In the genomic region with DNA sequence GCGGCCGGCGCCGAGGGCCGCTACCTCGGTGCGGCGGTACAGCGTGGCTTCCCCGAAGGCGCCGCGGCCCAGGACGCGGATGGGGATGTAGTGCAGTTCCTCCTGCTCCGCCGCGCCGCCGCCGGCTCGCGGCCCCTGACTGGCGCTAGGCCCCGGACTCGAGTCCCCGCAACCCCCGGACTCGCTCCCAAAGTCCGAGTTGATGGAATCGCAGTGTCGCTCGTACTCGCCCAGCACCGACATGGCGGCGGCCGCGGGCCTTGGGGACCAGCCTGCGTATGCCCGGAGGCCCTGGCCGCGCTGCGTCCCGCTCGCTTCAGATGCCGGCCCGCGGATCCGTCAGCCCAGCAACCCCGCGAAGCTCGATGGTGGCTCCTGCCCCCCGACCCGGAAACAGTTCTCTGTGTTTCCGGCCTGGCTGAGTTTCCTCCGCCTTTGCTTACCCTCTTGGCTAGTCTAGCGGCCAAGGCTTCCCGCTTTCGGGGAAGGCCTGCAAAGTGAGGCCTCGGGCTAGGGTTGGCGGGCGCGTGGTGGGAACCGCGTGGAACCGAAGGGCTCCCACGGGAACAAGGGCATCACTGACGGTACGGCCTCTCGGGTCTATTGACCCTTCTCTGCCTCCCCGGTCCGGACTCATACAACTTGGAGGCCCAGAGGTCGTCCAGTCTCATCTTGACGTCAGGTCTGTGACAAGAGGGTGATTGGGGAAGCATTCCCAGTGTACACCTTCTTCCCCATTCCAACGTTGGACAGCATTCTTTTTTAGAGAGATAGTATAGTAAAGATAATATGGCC, we compare ENCODE assay signal across 1 cellular context.
A peak's percentile ranks its signal among the peaks of the same experiment; 100 is the strongest.
TF ChIP-seq lines count a peak whose summit lies in the region.

NEK9 (minus strand) TSS at position 370 of the 795 bp plus-strand sequence; CDS start at position 243, 127 bp downstream.

TF ChIP-seq in K562, 482 proteins besides CTCF, POLR2A, EP300 and RAD21 (continued from another document and continues in another):
- TF ChIP-seq, protein P1, sequence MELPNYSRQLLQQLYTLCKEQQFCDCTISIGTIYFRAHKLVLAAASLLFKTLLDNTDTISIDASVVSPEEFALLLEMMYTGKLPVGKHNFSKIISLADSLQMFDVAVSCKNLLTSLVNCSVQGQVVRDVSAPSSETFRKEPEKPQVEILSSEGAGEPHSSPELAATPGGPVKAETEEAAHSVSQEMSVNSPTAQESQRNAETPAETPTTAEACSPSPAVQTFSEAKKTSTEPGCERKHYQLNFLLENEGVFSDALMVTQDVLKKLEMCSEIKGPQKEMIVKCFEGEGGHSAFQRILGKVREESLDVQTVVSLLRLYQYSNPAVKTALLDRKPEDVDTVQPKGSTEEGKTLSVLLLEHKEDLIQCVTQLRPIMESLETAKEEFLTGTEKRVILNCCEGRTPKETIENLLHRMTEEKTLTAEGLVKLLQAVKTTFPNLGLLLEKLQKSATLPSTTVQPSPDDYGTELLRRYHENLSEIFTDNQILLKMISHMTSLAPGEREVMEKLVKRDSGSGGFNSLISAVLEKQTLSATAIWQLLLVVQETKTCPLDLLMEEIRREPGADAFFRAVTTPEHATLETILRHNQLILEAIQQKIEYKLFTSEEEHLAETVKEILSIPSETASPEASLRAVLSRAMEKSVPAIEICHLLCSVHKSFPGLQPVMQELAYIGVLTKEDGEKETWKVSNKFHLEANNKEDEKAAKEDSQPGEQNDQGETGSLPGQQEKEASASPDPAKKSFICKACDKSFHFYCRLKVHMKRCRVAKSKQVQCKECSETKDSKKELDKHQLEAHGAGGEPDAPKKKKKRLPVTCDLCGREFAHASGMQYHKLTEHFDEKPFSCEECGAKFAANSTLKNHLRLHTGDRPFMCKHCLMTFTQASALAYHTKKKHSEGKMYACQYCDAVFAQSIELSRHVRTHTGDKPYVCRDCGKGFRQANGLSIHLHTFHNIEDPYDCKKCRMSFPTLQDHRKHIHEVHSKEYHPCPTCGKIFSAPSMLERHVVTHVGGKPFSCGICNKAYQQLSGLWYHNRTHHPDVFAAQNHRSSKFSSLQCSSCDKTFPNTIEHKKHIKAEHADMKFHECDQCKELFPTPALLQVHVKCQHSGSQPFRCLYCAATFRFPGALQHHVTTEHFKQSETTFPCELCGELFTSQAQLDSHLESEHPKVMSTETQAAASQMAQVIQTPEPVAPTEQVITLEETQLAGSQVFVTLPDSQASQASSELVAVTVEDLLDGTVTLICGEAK (IDR thresholded peaks at IDR 0.05) = peak; percentile 96
- TF ChIP-seq, protein P1 (CRISPR knock-in tag; IDR thresholded peaks at IDR 0.05) = no peak
- TF ChIP-seq TEAD4 (IDR thresholded peaks at IDR 0.05; ENCODE audit: low read length) (0 out of 2 replicates have a peak, but pooled peaks have one; percentile 4), TEAD4 (CRISPR knock-in tag; IDR thresholded peaks at IDR 0.05; ENCODE audit: borderline replicate concordance) (no peak), ATF7 (IDR thresholded peaks at IDR 0.05) (peak; percentile 60; the same call in 1 of the 2 replicates), ZNF175 (CRISPR knock-in tag; IDR thresholded peaks at IDR 0.05; ENCODE audit: low read depth) (0 out of 2 replicates have a peak, but pooled peaks have one; percentile 43), FOXK1 (CRISPR knock-in tag; IDR thresholded peaks at IDR 0.05; ENCODE audit: borderline replicate concordance) (peak; percentile 29; the same call in 1 of the 2 replicates), PHF21A (IDR thresholded peaks at IDR 0.05; ENCODE audit: borderline replicate concordance, low read depth) (no peak), ZNF551 (CRISPR knock-in tag; IDR thresholded peaks at IDR 0.05) (no peak), ZNF511 (CRISPR knock-in tag; IDR thresholded peaks at IDR 0.05) (peak; percentile 78), SAFB2 (IDR thresholded peaks at IDR 0.05; ENCODE audit: borderline replicate concordance, low read depth, low read length, severe bottlenecking) (no peak), HDAC1 (IDR thresholded peaks at IDR 0.05) (0 out of 4 replicates have a peak, but pooled peaks of 1 of the 2 experiments have one; percentile 11), ZNF699 (CRISPR knock-in tag; IDR thresholded peaks at IDR 0.05; ENCODE audit: insufficient replicate concordance) (no peak), KAT7 (CRISPR knock-in tag; IDR thresholded peaks at IDR 0.05; ENCODE audit: borderline replicate concordance) (peak; percentile 59; the same call in 1 of the 2 replicates), ETV1 (tag; conservative IDR thresholded peaks at IDR 0.05; ENCODE audit: low read depth) (no peak; the same call in 1 of the 2 replicates), ZNF644 (tag; IDR thresholded peaks at IDR 0.05; ENCODE audit: low read depth) (0 out of 2 replicates have a peak, but pooled peaks have one; percentile 69), E2F3 (CRISPR knock-in tag; IDR thresholded peaks at IDR 0.05) (peak; percentile 45; the same call in 1 of the 2 replicates), SUPT5H (IDR thresholded peaks at IDR 0.05) (peak; percentile 87), SMAD4 (CRISPR knock-in tag; conservative IDR thresholded peaks at IDR 0.05) (0 out of 2 replicates have a peak, but pooled peaks have one; percentile 50), PML (IDR thresholded peaks at IDR 0.05; ENCODE audit: low read length) (peak; percentile 37; the same call in 1 of the 2 replicates), FOXA1 (IDR thresholded peaks at IDR 0.05; ENCODE audit: borderline replicate concordance) (no peak), TAF7 (tag; IDR thresholded peaks at IDR 0.05) (peak; percentile 71), SP1 (CRISPR knock-in tag; IDR thresholded peaks at IDR 0.05) (peak; percentile 32; the same call in 1 of the 2 replicates), EWSR1 (IDR thresholded peaks at IDR 0.05; ENCODE audit: borderline replicate concordance, low read depth, partially characterized antibody) (no peak), ATF6 (CRISPR knock-in tag; IDR thresholded peaks at IDR 0.05) (0 out of 2 replicates have a peak, but pooled peaks have one; percentile 4), VEZF1 (CRISPR knock-in tag; IDR thresholded peaks at IDR 0.05) (peak; percentile 42; the same call in 1 of the 2 replicates), NR2C1 (IDR thresholded peaks at IDR 0.05) (peak; percentile 99), NR2C1 (tag; IDR thresholded peaks at IDR 0.05) (peak; percentile 99), PHTF2 (CRISPR knock-in tag; IDR thresholded peaks at IDR 0.05) (no peak), L3MBTL2 (IDR thresholded peaks at IDR 0.05) (peak; percentile 82), MECOM (CRISPR knock-in tag; IDR thresholded peaks at IDR 0.05) (0 out of 2 replicates have a peak, but pooled peaks have one; percentile 16), MTA3 (IDR thresholded peaks at IDR 0.05; ENCODE audit: borderline replicate concordance) (0 out of 2 replicates have a peak, but pooled peaks have one; percentile 79), CCNT2 (IDR thresholded peaks at IDR 0.05; ENCODE audit: borderline replicate concordance, extremely low read depth, insufficient read length, low read depth, low read length) (peak; percentile 23), ZZZ3 (IDR thresholded peaks at IDR 0.05) (peak; percentile 65), SMARCA5 (IDR thresholded peaks at IDR 0.05) (no peak)
- TF ChIP-seq, protein P2, sequence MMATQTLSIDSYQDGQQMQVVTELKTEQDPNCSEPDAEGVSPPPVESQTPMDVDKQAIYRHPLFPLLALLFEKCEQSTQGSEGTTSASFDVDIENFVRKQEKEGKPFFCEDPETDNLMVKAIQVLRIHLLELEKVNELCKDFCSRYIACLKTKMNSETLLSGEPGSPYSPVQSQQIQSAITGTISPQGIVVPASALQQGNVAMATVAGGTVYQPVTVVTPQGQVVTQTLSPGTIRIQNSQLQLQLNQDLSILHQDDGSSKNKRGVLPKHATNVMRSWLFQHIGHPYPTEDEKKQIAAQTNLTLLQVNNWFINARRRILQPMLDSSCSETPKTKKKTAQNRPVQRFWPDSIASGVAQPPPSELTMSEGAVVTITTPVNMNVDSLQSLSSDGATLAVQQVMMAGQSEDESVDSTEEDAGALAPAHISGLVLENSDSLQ (IDR thresholded peaks at IDR 0.05) = peak; percentile 47
